Comparison of ENCODE assay signal across 11 cellular contexts in the genomic region with DNA sequence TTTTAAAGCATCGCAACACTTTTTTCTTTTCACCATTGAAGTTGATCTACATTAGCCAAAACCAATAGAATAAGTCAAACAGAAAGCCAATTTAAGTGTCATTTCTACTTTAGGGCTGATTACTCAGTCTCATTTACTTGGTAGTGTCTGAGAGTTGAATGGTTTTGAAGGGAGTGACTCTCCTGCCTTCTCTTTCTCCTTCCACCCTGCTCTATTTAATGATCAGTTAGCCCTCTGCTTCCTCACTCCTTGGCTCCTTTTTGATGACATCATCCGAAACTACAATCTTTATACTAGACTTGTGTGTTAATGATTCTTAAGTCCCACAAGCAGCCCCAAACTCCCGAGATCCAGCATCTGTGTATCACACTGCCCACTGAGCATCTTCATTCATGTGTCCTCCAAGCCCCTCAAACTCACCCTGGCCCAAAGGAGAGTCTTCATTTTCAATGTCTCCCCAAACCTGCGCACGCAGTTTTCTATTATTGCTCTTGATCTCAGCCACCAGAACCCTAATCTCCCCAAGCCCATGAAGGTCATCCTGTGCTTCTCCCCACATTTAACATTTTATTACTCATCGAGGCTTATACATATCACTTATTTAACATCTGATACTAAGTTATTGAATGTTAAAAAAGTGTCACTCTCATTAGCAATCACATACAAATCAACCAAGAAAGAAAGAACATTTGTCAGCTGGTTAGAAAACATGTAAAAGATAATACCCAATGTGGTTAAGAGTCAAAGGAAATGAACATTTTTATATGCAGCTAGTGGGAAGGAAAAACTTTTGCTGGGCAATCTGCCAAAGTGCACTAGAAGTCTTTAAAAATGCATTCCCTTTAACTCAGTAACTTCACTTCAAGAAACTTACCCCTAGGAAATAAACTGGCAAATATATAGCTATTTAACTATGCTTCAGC. TPM values are rescaled to one million over a fixed set of nuclear protein-coding genes. Genes with fewer than 3 reads are reported as not detected.
DNase-seq lines count a peak whose midpoint lies in the region; ATAC-seq and TF ChIP-seq lines count a peak whose summit lies in the region.
"Had no signal": no experiment of that assay in that cellular context is flagged by ENCODE, and none has a peak within 500 bp of the region (broad histone marks: within the 10 kb centered on the region; RNA-seq: fewer than 3 reads in every experiment).

No MANE protein-coding gene starts in this region.

- in situ Hi-C loops in brain microvascular endothelial cell (cut with HindIII; ENCODE audit: low pct_ligation_motif_present, low sequenced_read_pairs) = no loop called here

- H3K36me3 ChIP-seq in brain microvascular endothelial cell (replicated peaks) = no peaks in the 10 kb centered on the region
- H3K36me3 ChIP-seq in effector memory CD4-positive, alpha-beta T cell (ENCODE audit: control insufficient read depth, insufficient read depth, low read length) = no peaks in the 10 kb centered on the region

- intact Hi-C loops in Right ventricle myocardium inferior (cut with DNase I) = no loop called here

- no peak for ATAC-seq in Right ventricle myocardium inferior
- ATAC-seq in HG02840 (IDR thresholded peaks at IDR 0.05; ENCODE audit: low FRiP score, unreplicated experiment) = no peak

- H3K4me1 ChIP-seq in effector memory CD4-positive, alpha-beta T cell (ENCODE audit: control insufficient read depth, insufficient read depth, low read length, poor library complexity, severe bottlenecking) = no peaks in the 10 kb centered on the region

- H3K27me3 ChIP-seq in brain microvascular endothelial cell (replicated peaks) = no peaks in the 10 kb centered on the region
- H3K27me3 ChIP-seq in effector memory CD4-positive, alpha-beta T cell (replicated peaks; ENCODE audit: control insufficient read depth, insufficient read depth, low read length, poor library complexity, severe bottlenecking) = peaks cover 2% of the 10 kb centered on the region

- DNase-seq in AG08395 (ENCODE audit: low spot score) (peak; percentile 43), HFF-Myc (ENCODE audit: extremely low read depth, low read depth) (peak; percentile 25), brain microvascular endothelial cell (peak; percentile 84), lung microvascular endothelial cell (ENCODE audit: low read depth in 2 of 2) (peak; percentile 32 to 67), AG20443 (ENCODE audit: low spot score) (no peak), Right ventricle myocardium inferior (ENCODE audit: missing footprints) (no peak)
- no peak for DNase-seq in effector memory CD4-positive, alpha-beta T cell
- DNase-seq: activated naive CD4-positive, alpha-beta T cell treated with anti-CD3 and anti-CD28 coated beads, Interleukin-2, amount 10 ng/mL, durations not matched to agents 7 days and 5 days; NCI-H1417 treated with DMSO at 0.1 percent for 48 hours had no signal

- no peak for TF ChIP-seq CTCF in HFF-Myc (IDR thresholded peaks at IDR 0.05; ENCODE audit: low read depth, low read length, missing control alignments)
- no peak for TF ChIP-seq CTCF in brain microvascular endothelial cell (IDR thresholded peaks at IDR 0.05; ENCODE audit: low read depth, low read length, missing control alignments)

- no peak overlapping the region for H3K27ac ChIP-seq in brain microvascular endothelial cell
- H3K27ac ChIP-seq in effector memory CD4-positive, alpha-beta T cell (ENCODE audit: insufficient read depth, low read length, poor library complexity, severe bottlenecking) = no peak overlapping the region
- H3K27ac ChIP-seq: VCaP had no signal

- no peaks in the 10 kb centered on the region for H3K9me3 ChIP-seq in effector memory CD4-positive, alpha-beta T cell (ENCODE audit: control insufficient read depth, low read length)

- H3K4me3 ChIP-seq in HFF-Myc (replicated peaks; ENCODE audit: low read depth, low read length) (no peak overlapping the region), brain microvascular endothelial cell (ENCODE audit: low read depth, low read length) (no peak overlapping the region)
- H3K4me3 ChIP-seq in effector memory CD4-positive, alpha-beta T cell (ENCODE audit: insufficient read depth, low read depth, low read length, poor library complexity, severe bottlenecking) = no peak overlapping the region

RNA-seq across cellular contexts. Expression of a gene that starts 32.2 kb away (rescaled TPM):
- total RNA-seq in lung microvascular endothelial cell (23.3 and 24.4 TPM in 2 replicates), Right ventricle myocardium inferior (26.0 TPM)

Comparison
In these comparisons a context has a peak if more than half of its experiments do, and no peak if none do; other contexts are left out.
1. DNase-seq: peak in AG08395 (single experiment), HFF-Myc (single experiment), brain microvascular endothelial cell (single experiment) and lung microvascular endothelial cell (2 of 2); none in AG20443 (single experiment), Right ventricle myocardium inferior (single experiment) and effector memory CD4-positive, alpha-beta T cell (0 of 3).